In genomic region chr19:7400815-7401214, GRCh38 we compare ENCODE assay signal across 17 cellular contexts. TPM values are rescaled to one million over a fixed set of nuclear protein-coding genes. Genes with fewer than 3 reads are reported as not detected.
DNase-seq lines count a peak whose midpoint lies in the region; ATAC-seq, FAIRE-seq and TF ChIP-seq lines count a peak whose summit lies in the region.
"Had no signal": no experiment of that assay in that cellular context is flagged by ENCODE, and none has a peak within 500 bp of the region (broad histone marks: within the 10 kb centered on the region; RNA-seq: fewer than 3 reads in every experiment).

No MANE protein-coding gene starts in this region.

- H3K4me3 Mint-ChIP-seq in HFFc6, result no peak overlapping the region
- H3K4me3 Mint-ChIP-seq in stimulated activated memory B cell treated with anti-CD40 and anti-IgM and Interleukin-4, amounts not matched to agents 10 μg/mL and 1 μg/mL and 100 μg/mL, for 72 hours, result no peak overlapping the region
- H3K4me3 Mint-ChIP-seq: CD8-positive, alpha-beta memory T cell had no signal

- no peak for TF ChIP-seq CTCF in HepG2 (CRISPR knock-in tag; IDR thresholded peaks at IDR 0.05)
- no peak for TF ChIP-seq CTCF in right lobe of liver (IDR thresholded peaks at IDR 0.05)
- 0 out of 2 replicates have a peak, but pooled peaks have one; percentile 9 for TF ChIP-seq CTCF in HFFc6 (IDR thresholded peaks at IDR 0.05)
- TF ChIP-seq CTCF in body of pancreas (IDR thresholded peaks at IDR 0.05), result no peak

- in situ Hi-C loops in HepG2 (cut with HindIII; ENCODE audit: extremely low pct_ligation_motif_present, low pct_unique_long_range_greater_than_20kb), result no loop called here

- H3K79me2 ChIP-seq in HepG2 (ENCODE audit: insufficient read depth, low read length), result peaks cover 41% of the 10 kb centered on the region

- TF ChIP-seq EP300 in HepG2 (IDR thresholded peaks at IDR 0.05; ENCODE audit: low read depth in 2 of 2, low read length in 2 of 2), result no peak
- no peak for TF ChIP-seq EP300 in HepG2 (CRISPR knock-in tag; IDR thresholded peaks at IDR 0.05; ENCODE audit: borderline replicate concordance)

- H4K20me1 ChIP-seq in HepG2 (ENCODE audit: insufficient read depth, low read length), result no peaks in the 10 kb centered on the region

- no TSS peak for BruUV-seq in HepG2 (replicated peaks; lab: Mats Ljungman, UMichigan)

- intact Hi-C loops in HepG2 (cut with micrococcal nuclease; ENCODE audit: unreplicated experiment), result no loop called here
- intact Hi-C loops in right lobe of liver (cut with DNase I), result no loop called here
- intact Hi-C loops in body of pancreas (cut with DNase I), result no loop called here

- no peak overlapping the region for H3K27ac Mint-ChIP-seq in HFFc6
- H3K27ac Mint-ChIP-seq in stimulated activated memory B cell treated with anti-CD40 and anti-IgM and Interleukin-4, amounts not matched to agents 10 μg/mL and 1 μg/mL and 100 μg/mL, for 72 hours, result peak overlapping the region; percentile 88

- TF ChIP-seq POLR2A in HepG2 (IDR thresholded peaks at IDR 0.05; ENCODE audit: insufficient read depth in 1 of 2, low read depth in 2 of 2, low read length in 2 of 2) (no peak), right lobe of liver (IDR thresholded peaks at IDR 0.05) (no peak), body of pancreas (IDR thresholded peaks at IDR 0.05) (no peak)

- no peaks in the 10 kb centered on the region; the same call in 1 of the 2 replicates for H3K27me3 Mint-ChIP-seq in HFFc6 (ENCODE audit: insufficient read depth)
- H3K27me3 Mint-ChIP-seq in stimulated activated memory B cell treated with anti-CD40 and anti-IgM and Interleukin-4, amounts not matched to agents 10 μg/mL and 1 μg/mL and 100 μg/mL, for 72 hours, result no peaks in the 10 kb centered on the region
- H3K27me3 Mint-ChIP-seq: CD8-positive, alpha-beta memory T cell had no signal

- H3K4me1 Mint-ChIP-seq in HFFc6 (ENCODE audit: low read depth), result peaks cover 22% of the 10 kb centered on the region
- peaks cover 51% of the 10 kb centered on the region for H3K4me1 Mint-ChIP-seq in stimulated activated memory B cell treated with anti-CD40 and anti-IgM and Interleukin-4, amounts not matched to agents 10 μg/mL and 1 μg/mL and 100 μg/mL, for 72 hours

- CTCF ChIA-PET in HepG2 (lab: Yijun Ruan, JAX; ENCODE audit: low intra/inter-chr PET ratio, low total read pairs), result no interaction called here

- H3K9me3 Mint-ChIP-seq in HFFc6, result no peaks in the 10 kb centered on the region
- no peaks in the 10 kb centered on the region for H3K9me3 Mint-ChIP-seq in stimulated activated memory B cell treated with anti-CD40 and anti-IgM and Interleukin-4, amounts not matched to agents 10 μg/mL and 1 μg/mL and 100 μg/mL, for 72 hours
- H3K9me3 Mint-ChIP-seq: CD8-positive, alpha-beta memory T cell had no signal

- FAIRE-seq in HepG2 (lab: Jason Lieb, UNC), result no peak
- FAIRE-seq: GM18507, H54 had no signal

- H3K36me3 ChIP-seq in HepG2 (replicated peaks in 1 of 2; ENCODE audit: control insufficient read depth in 1 of 2, insufficient read depth in 2 of 2, low read length in 2 of 2), result no peaks in the 10 kb centered on the region
- no peaks in the 10 kb centered on the region for H3K36me3 ChIP-seq in right lobe of liver
- no peaks in the 10 kb centered on the region for H3K36me3 ChIP-seq in body of pancreas (replicated peaks in 1 of 2; ENCODE audit: insufficient read depth in 1 of 2, low read depth in 2 of 2)

- ATAC-seq in HepG2, result no peak
- no peak for ATAC-seq in right lobe of liver
- ATAC-seq in body of pancreas, result no peak
- no peak for ATAC-seq in stimulated activated memory B cell treated with anti-CD40 and anti-IgM and Interleukin-4, amounts not matched to agents 10 μg/mL and 1 μg/mL and 100 μg/mL, for 72 hours
- ATAC-seq in HG02610 (IDR thresholded peaks at IDR 0.05; ENCODE audit: unreplicated experiment), result no peak
- ATAC-seq in HG03460 (IDR thresholded peaks at IDR 0.05; ENCODE audit: unreplicated experiment), result no peak
- no peak for ATAC-seq in HG03342 (IDR thresholded peaks at IDR 0.05; ENCODE audit: unreplicated experiment)
- ATAC-seq: HCT116 had no signal

- POLR2A ChIA-PET in HepG2 (lab: Yijun Ruan, JAX), result no interaction called here

- no peak overlapping the region for H2AFZ ChIP-seq in HepG2 (ENCODE audit: low read length)
- H2AFZ ChIP-seq: GM23248 had no signal

- H3K4me1 ChIP-seq in HepG2 (ENCODE audit: insufficient read depth, low read length) (peaks cover 36% of the 10 kb centered on the region), right lobe of liver (peaks cover 0 to 18% (median 9%) of the 10 kb centered on the region in 4 donors), body of pancreas (peaks cover 59% of the 10 kb centered on the region)
- H3K4me1 ChIP-seq: BE2C had no signal

- TF ChIP-seq RAD21 in HepG2 (CRISPR knock-in tag; IDR thresholded peaks at IDR 0.05), result no peak

- DNase-seq in HepG2 (ENCODE audit: low spot score) (no peak), right lobe of liver (no peak), HFFc6 (no peak), body of pancreas (no peak)
- DNase-seq: BE2C; CD8-positive, alpha-beta memory T cell; GM23248; KG1 had no signal

- no peak overlapping the region for H3K9ac ChIP-seq in HepG2 (ENCODE audit: insufficient read depth, low read depth, low read length)
- H3K9ac ChIP-seq: GM23248 had no signal

- H3K4me2 ChIP-seq in HepG2 (ENCODE audit: low read depth, low read length), result no peak overlapping the region

- H3K27ac ChIP-seq in HepG2 (ENCODE audit: extremely low read length, insufficient read depth, low read length), result no peak overlapping the region
- H3K27ac ChIP-seq in right lobe of liver, result no peak overlapping the region
- peak overlapping the region in 3 of 4 donors; percentile 19 to 80 (median 78) for H3K27ac ChIP-seq in body of pancreas
- H3K27ac ChIP-seq: C4-2B, GM23248, HL-60 had no signal

- H3K9me3 ChIP-seq in HepG2 (ENCODE audit: low read length), result no peaks in the 10 kb centered on the region
- no peaks in the 10 kb centered on the region for H3K9me3 ChIP-seq in right lobe of liver
- no peaks in the 10 kb centered on the region for H3K9me3 ChIP-seq in body of pancreas
- H3K9me3 ChIP-seq: BE2C had no signal

- WGBS in HepG2 (ENCODE audit: low lambda C conversion rate), result 97% methylated on average over 5 of the region's 5 CpGs
- WGBS in right lobe of liver (ENCODE audit: insufficient coverage, low coverage, low lambda C conversion rate, missing lambda C conversion rate), result 90% methylated on average over 3 of the region's 5 CpGs
- WGBS in body of pancreas, 2 donors, result 83 to 85% methylated on average over 5 of the region's 5 CpGs

- no peak overlapping the region for H3K4me3 ChIP-seq in HepG2 (replicated peaks in 1 of 3; ENCODE audit: insufficient read depth in 1 of 3, low read depth in 2 of 3, low read length in 3 of 3)
- H3K4me3 ChIP-seq in right lobe of liver, result no peak overlapping the region
- H3K4me3 ChIP-seq in body of pancreas, result no peak overlapping the region
- H3K4me3 ChIP-seq: GM23248 had no signal

- H3K27me3 ChIP-seq in HepG2 (ENCODE audit: control insufficient read depth in 1 of 2, insufficient read depth in 2 of 2, low read length in 2 of 2) (no peaks in the 10 kb centered on the region), right lobe of liver (no peaks in the 10 kb centered on the region), body of pancreas (no peaks in the 10 kb centered on the region)
- H3K27me3 ChIP-seq: BE2C had no signal

- H3K36me3 Mint-ChIP-seq in HFFc6 (ENCODE audit: low read depth), result peaks cover 9% of the 10 kb centered on the region
- H3K36me3 Mint-ChIP-seq in stimulated activated memory B cell treated with anti-CD40 and anti-IgM and Interleukin-4, amounts not matched to agents 10 μg/mL and 1 μg/mL and 100 μg/mL, for 72 hours, result peaks cover 39% of the 10 kb centered on the region

TF ChIP-seq in HepG2, 621 proteins besides CTCF, POLR2A, EP300 and RAD21 (continues in another document):
- no peak for TF ChIP-seq HOMEZ (CRISPR knock-in tag; IDR thresholded peaks at IDR 0.05; ENCODE audit: low read depth)

RNA-seq across cellular contexts. Expression of gene ARHGEF18, which starts 52.1 kb away (rescaled TPM):
- total RNA-seq in HepG2 (2016; rRNA removed; fragmentation: Illumina TruSeq; extraction: Trizol), result 14.5 and 17.5 TPM in 2 replicates
- total RNA-seq in HepG2 (2016; cell fraction: cytosol; rRNA removed; fragmentation: Illumina TruSeq; extraction: Trizol; ENCODE audit: low read depth), result 1.7 and 1.8 TPM in 2 replicates
- total RNA-seq in HepG2 (2016; cell fraction: insoluble cytoplasmic fraction; rRNA removed; fragmentation: Illumina TruSeq; extraction: Trizol), result 13.1 and 19.3 TPM in 2 replicates
- 4.9 and 5.2 TPM in 2 replicates for total RNA-seq in HepG2 (2016; cell fraction: membrane; rRNA removed; fragmentation: Illumina TruSeq; extraction: Trizol)
- total RNA-seq in HepG2 (2016; cell fraction: nucleus; rRNA removed; fragmentation: Illumina TruSeq; extraction: Trizol), result 11.5 and 13.9 TPM in 2 replicates
- polyA plus RNA-seq in HepG2 (2011; rRNA removed), result 4.2 and 7.2 TPM in 2 replicates
- 5.5 and 6.5 TPM in 2 replicates for polyA plus RNA-seq in HepG2 (2011; cell fraction: cytosol; rRNA removed)
- 13.2 and 16.3 TPM in 2 replicates for polyA plus RNA-seq in HepG2 (2011; cell fraction: nucleus; rRNA removed)
- 10.7 and 11.4 TPM in 2 replicates for polyA plus RNA-seq in HepG2 (2012)
- polyA plus RNA-seq in HepG2 (2016; cell fraction: cytosol; fragmentation: Illumina TruSeq; extraction: Trizol; ENCODE audit: low read depth), result 0.86 and 0.89 TPM in 2 replicates
- polyA plus RNA-seq in HepG2 (2016; cell fraction: insoluble cytoplasmic fraction; fragmentation: Illumina TruSeq; extraction: Trizol; ENCODE audit: low read depth), result 8.2 and 11.6 TPM in 2 replicates
- 2.0 and 2.3 TPM in 2 replicates for polyA plus RNA-seq in HepG2 (2016; cell fraction: membrane; fragmentation: Illumina TruSeq; extraction: Trizol; ENCODE audit: low read depth)
- polyA plus RNA-seq in HepG2 (2016; cell fraction: nucleus; fragmentation: Illumina TruSeq; extraction: Trizol; ENCODE audit: insufficient read depth, low read depth), result 13.8 and 16.4 TPM in 2 replicates
- polyA minus RNA-seq in HepG2 (2011; rRNA and poly(A)+ RNA removed; ENCODE audit: low replicate concordance), result 7.5 and 13.6 TPM in 2 replicates
- 6.7 and 11.8 TPM in 2 replicates for polyA minus RNA-seq in HepG2 (2011; cell fraction: cytosol; rRNA and poly(A)+ RNA removed)
- polyA minus RNA-seq in HepG2 (2011; cell fraction: nucleus; rRNA and poly(A)+ RNA removed), result 10.2 and 11.5 TPM in 2 replicates
- total RNA-seq in right lobe of liver, result 10 to 100 TPM; 15.1 to 19.2 (median 17.7) TPM
- 10 to 100 TPM; 32.1 to 39.8 (median 35.7) TPM for total RNA-seq in HFFc6 (2021; fragmentation: NEBNext Ultra II Directional; extraction: Animal tissue kit (Norgen Biotek cat#: 25700))
- 10 to 100 TPM; 30.0 to 51.6 TPM for total RNA-seq in body of pancreas

Comparison
In these comparisons a context has a peak if more than half of its experiments do, and no peak if none do; other contexts are left out.
1. H3K27ac ChIP-seq: peak in body of pancreas (3 of 4); none in HepG2 (single experiment) and right lobe of liver (0 of 3).